In genomic region chr10:130862626-130863025, GRCh38 we compare ENCODE assay signal across 10 cellular contexts.
"Had no signal": no experiment of that assay in that cellular context is flagged by ENCODE, and none has a peak within 500 bp of the region (broad histone marks: within the 10 kb centered on the region; RNA-seq: fewer than 3 reads in every experiment).

No MANE protein-coding gene starts in this region.

- DNase-seq: GM23248, GOT3, H7, HFFc6, KBM-7 had no signal

- H3K4me3 Mint-ChIP-seq: HFFc6, IgD-negative memory B cell had no signal

- ATAC-seq: HCT116, HepG2 had no signal

- H3K27ac Mint-ChIP-seq: HFFc6, IgD-negative memory B cell had no signal

- H3K4me3 ChIP-seq: GM23248, HAP-1 had no signal

- H3K4me1 ChIP-seq: HAP-1 had no signal

- H3K9me3 ChIP-seq: HAP-1 had no signal

- H3K36me3 ChIP-seq: HAP-1 had no signal

- H3K9ac ChIP-seq: GM23248 had no signal

- H3K4me1 Mint-ChIP-seq: IgD-negative memory B cell had no signal

- H3K27ac ChIP-seq: GM23248, HL-60 had no signal
